ENCODE assay signal across 22 cellular contexts in the genomic region with DNA sequence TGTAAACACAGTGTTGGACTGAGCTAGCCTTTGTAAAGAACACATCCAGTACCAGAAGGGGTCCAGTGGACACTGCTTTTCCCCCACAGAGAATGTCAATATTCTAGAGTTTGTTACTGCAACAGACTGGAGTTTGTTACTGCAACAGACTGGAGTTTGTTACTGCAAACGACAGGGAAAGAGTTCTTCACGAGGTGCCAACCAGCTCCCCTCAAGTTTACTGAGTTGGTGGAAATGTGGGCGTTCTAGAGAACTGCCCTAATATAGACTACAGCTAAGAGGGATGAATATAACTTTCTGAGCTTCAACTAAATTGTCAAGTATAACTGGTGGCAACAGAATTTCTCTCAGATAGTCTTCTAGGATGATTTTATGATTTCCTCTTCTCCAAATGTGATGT.
"Had no signal": no experiment of that assay in that cellular context is flagged by ENCODE, and none has a peak within 500 bp of the region (broad histone marks: within the 10 kb centered on the region; RNA-seq: fewer than 3 reads in every experiment).

No MANE protein-coding gene starts in this region.

- DNase-seq: colonic mucosa; effector memory CD4-positive, alpha-beta T cell; foreskin keratinocyte; heart left ventricle; kidney; left cardiac atrium; left lung; naive thymus-derived CD8-positive, alpha-beta T cell; nephron progenitor cell; right cardiac atrium; sigmoid colon; stimulated activated CD4-positive, alpha-beta T cell treated with anti-CD3 and anti-CD28 coated beads, Interleukin-2, amount 100 ng/mL, for 24 hours; stimulated activated CD4-positive, alpha-beta T cell treated with anti-CD3 and anti-CD28 coated beads, Interleukin-4, amount 100 ng/mL, for 24 hours; stimulated activated naive CD4-positive, alpha-beta T cell treated with Interleukin-2 at 50 U/mL for 16 hours; stomach; transverse colon; upper lobe of right lung; uterus had no signal

- H3K27me3 ChIP-seq: colonic mucosa, esophagus muscularis mucosa, foreskin keratinocyte, gastroesophageal sphincter, heart left ventricle, hepatocyte, left lung, sigmoid colon, stomach, transverse colon, upper lobe of right lung, uterus had no signal

- H3K27ac ChIP-seq: colonic mucosa, esophagus muscularis mucosa, foreskin keratinocyte, gastroesophageal sphincter, heart left ventricle, left lung, prostate gland, sigmoid colon, stomach, transverse colon, upper lobe of right lung, uterus had no signal

- H3K4me1 ChIP-seq: colonic mucosa, esophagus muscularis mucosa, foreskin keratinocyte, gastroesophageal sphincter, left lung, prostate gland, sigmoid colon, stomach, transverse colon, upper lobe of right lung, uterus had no signal

- H3K9me3 ChIP-seq: colonic mucosa, esophagus muscularis mucosa, gastroesophageal sphincter, heart left ventricle, left lung, prostate gland, sigmoid colon, stomach, transverse colon, upper lobe of right lung, uterus had no signal

- H3K4me3 ChIP-seq: colonic mucosa, esophagus muscularis mucosa, gastroesophageal sphincter, heart left ventricle, hepatocyte, left lung, prostate gland, sigmoid colon, stomach, transverse colon, upper lobe of right lung, uterus had no signal

- H3K36me3 ChIP-seq: colonic mucosa, prostate gland, uterus had no signal
